Comparison of ENCODE assay signal across 1 cellular context in genomic region chr2:231039294-231039664, GRCh38.
TF ChIP-seq lines count a peak whose summit lies in the region.

No MANE protein-coding gene starts in this region.

TF ChIP-seq in GM23338, 12 proteins besides CTCF, POLR2A, EP300 and RAD21 (continued from another document):
- no peak for TF ChIP-seq ETS1 (IDR thresholded peaks at IDR 0.05)
- no peak for TF ChIP-seq CREB1 (CRISPR knock-in tag; IDR thresholded peaks at IDR 0.05; ENCODE audit: low read depth)
- no peak for TF ChIP-seq POLR2AphosphoS5 (IDR thresholded peaks at IDR 0.05; ENCODE audit: low read depth)
